ENCODE assay signal across 8 cellular contexts in genomic region chr2:120223034-120223912, GRCh38. TPM values are rescaled to one million over a fixed set of nuclear protein-coding genes. Genes with fewer than 3 reads are reported as not detected.
A peak's percentile ranks its signal among the peaks of the same experiment; 100 is the strongest.
DNase-seq lines count a peak whose midpoint lies in the region; ATAC-seq and TF ChIP-seq lines count a peak whose summit lies in the region.

Gene TMEM185B (minus strand): TSS chr2:120223400. CDS start chr2:120222976, 424 bp downstream.

- peak; percentile 53; the same call in 1 of the 2 replicates for TF ChIP-seq CTCF in GM12875 (IDR thresholded peaks at IDR 0.05; ENCODE audit: borderline replicate concordance, insufficient read depth, low read depth, low read length)
- peak in 5 of 9 donors; percentile 9 to 51 (median 45) for TF ChIP-seq CTCF in heart right ventricle (IDR thresholded peaks at IDR 0.05)
- peak in 2 of 4 experiments; percentile 57 to 60 for TF ChIP-seq CTCF in prostate gland (IDR thresholded peaks at IDR 0.05)

- intact Hi-C loops in heart right ventricle (cut with DNase I): loop anchor here in 4 of 10 donors (1.0 to 10.0 kb wide), 4 partner anchors 29 to 92 kb away; partner anchors contain the start of gene RALB (in 2 of the 4)
- intact Hi-C loops in prostate gland (cut with DNase I): loop anchor here (2.0 kb wide), 1 partner anchor 30 kb away; the partner anchor contains the start of gene RALB

- H3K9me3 ChIP-seq in adipocyte (ENCODE audit: control insufficient read depth, low read length) (no peaks in the 10 kb centered on the region), heart right ventricle (peaks cover 0 to 13% (median 0%) of the 10 kb centered on the region in 11 donors), prostate gland (no peaks in the 10 kb centered on the region)

- H3K27ac ChIP-seq in heart right ventricle (peak within 1 kb of the TSS; percentile 82 to 99 (median 96)), prostate gland (peak within 1 kb of the TSS; percentile 92 to 93), urinary bladder (ENCODE audit: low read depth) (peak within 1 kb of the TSS; percentile 88)

- H3K36me3 ChIP-seq in adipocyte (ENCODE audit: control insufficient read depth, insufficient read depth, low read length, severe bottlenecking) (no peaks in the 10 kb centered on the region), heart right ventricle (peaks cover 0 to 24% (median 0%) of the 10 kb centered on the region in 9 donors), prostate gland (no peaks in the 10 kb centered on the region), urinary bladder (ENCODE audit: insufficient read depth) (no peaks in the 10 kb centered on the region)

- WGBS in heart right ventricle, 2 donors: 2% methylated on average over 107 to 108 of the region's 108 CpGs
- WGBS in prostate gland: 1% methylated on average over 82 of the region's 108 CpGs
- WGBS in urinary bladder: 2% methylated on average over 108 of the region's 108 CpGs

- ATAC-seq in HG02642 (IDR thresholded peaks at IDR 0.05; ENCODE audit: poor library complexity, unreplicated experiment) (peak; percentile 88), heart right ventricle (peak; percentile 96 to 98 (median 97))

- peak; percentile 29 for TF ChIP-seq POLR2A in prostate gland (IDR thresholded peaks at IDR 0.05)

- H3K9ac ChIP-seq in adipocyte (ENCODE audit: low read length): peak within 1 kb of the TSS; percentile 85

- no peaks in the 10 kb centered on the region for H3K27me3 ChIP-seq in adipocyte (replicated peaks; ENCODE audit: control insufficient read depth, insufficient read depth, low read length)
- no peaks in the 10 kb centered on the region for H3K27me3 ChIP-seq in heart right ventricle
- H3K27me3 ChIP-seq in prostate gland (replicated peaks; ENCODE audit: insufficient read depth): no peaks in the 10 kb centered on the region

- DNase-seq in NCI-H1092 treated with DMSO at 0.1 percent for 48 hours (lab: John Stamatoyannopoulos, UW) (peak; percentile 72), T follicular helper cell (ENCODE audit: low read depth) (peak; percentile 85), adipocyte (ENCODE audit: low read depth) (peak; percentile 93), heart right ventricle (peak; percentile 91 to 93), prostate gland (ENCODE audit: low spot score) (peak; percentile 89)

- H3K4me3 ChIP-seq in GM12875 (ENCODE audit: low read depth, low read length) (peak within 1 kb of the TSS; percentile 73), adipocyte (ENCODE audit: low read length) (peak within 1 kb of the TSS; percentile 82), heart right ventricle (peak within 1 kb of the TSS; percentile 49 to 92 (median 72)), prostate gland (peak within 1 kb of the TSS; percentile 67 to 70), urinary bladder (ENCODE audit: low read depth, low read length) (peak within 1 kb of the TSS; percentile 64)

- H3K4me1 ChIP-seq in adipocyte (ENCODE audit: control insufficient read depth, insufficient read depth, low read length) (peaks cover 20% of the 10 kb centered on the region), heart right ventricle (peaks cover 5 to 49% (median 35%) of the 10 kb centered on the region in 9 donors), prostate gland (replicated peaks) (peaks cover 5% of the 10 kb centered on the region), urinary bladder (ENCODE audit: insufficient read depth) (no peaks in the 10 kb centered on the region)

RNA-seq across cellular contexts. Expression of gene TMEM185B, which starts in this region (rescaled TPM):
- 10 to 100 TPM; 17.9 to 27.7 (median 23.4) TPM for total RNA-seq in heart right ventricle
- polyA plus RNA-seq in heart right ventricle: 10 to 100 TPM in 1 of 2 donors, 1 to 10 TPM in 1; 5.8 to 10.8 TPM
- 10 to 100 TPM; 53.7 to 72.3 TPM for total RNA-seq in prostate gland
- total RNA-seq in urinary bladder: 20.0 TPM
- polyA plus RNA-seq in urinary bladder: 20.0 TPM

Comparison
In these comparisons a context has a peak if more than half of its experiments do, and no peak if none do; other contexts are left out.
1. Peak in every context shown above with its lines: DNase-seq, ATAC-seq, H3K4me3 ChIP-seq and H3K27ac ChIP-seq.